In genomic region chr5:122772446-122772845, GRCh38 we compare ENCODE assay signal across 26 cellular contexts. TPM values are rescaled to one million over a fixed set of nuclear protein-coding genes. Genes with fewer than 3 reads are reported as not detected.
DNase-seq lines count a peak whose midpoint lies in the region; ATAC-seq, FAIRE-seq and TF ChIP-seq lines count a peak whose summit lies in the region.
"Had no signal": no experiment of that assay in that cellular context is flagged by ENCODE, and none has a peak within 500 bp of the region (broad histone marks: within the 10 kb centered on the region; RNA-seq: fewer than 3 reads in every experiment).

No MANE protein-coding gene starts in this region.

- no peaks in the 10 kb centered on the region; a peak in 1 of 5 replicates for H3K27me3 ChIP-seq in HepG2 (ENCODE audit: control insufficient read depth in 1 of 2, insufficient read depth in 2 of 2, low read length in 2 of 2)
- no peaks in the 10 kb centered on the region for H3K27me3 ChIP-seq in right lobe of liver
- H3K27me3 ChIP-seq: dorsolateral prefrontal cortex, heart right ventricle had no signal

- H3K36me3 Mint-ChIP-seq in activated CD8-positive, alpha-beta T cell treated with anti-CD3 and anti-CD28 coated beads for 36 hours (ENCODE audit: low read depth) = no peaks in the 10 kb centered on the region
- no peaks in the 10 kb centered on the region for H3K36me3 Mint-ChIP-seq in MCF 10A (ENCODE audit: insufficient read depth, unreplicated experiment)
- H3K36me3 Mint-ChIP-seq: brain; naive thymus-derived CD8-positive, alpha-beta T cell had no signal

- H3K4me1 Mint-ChIP-seq in activated CD8-positive, alpha-beta T cell treated with anti-CD3 and anti-CD28 coated beads for 36 hours (ENCODE audit: low read depth) = peaks cover 10% of the 10 kb centered on the region
- H3K4me1 Mint-ChIP-seq in MCF 10A (ENCODE audit: insufficient read depth, unreplicated experiment) = peaks cover 11% of the 10 kb centered on the region

- peaks cover 20% of the 10 kb centered on the region for H3K79me2 ChIP-seq in HepG2 (ENCODE audit: insufficient read depth, low read length)

- DNase-seq in HepG2 (ENCODE audit: low spot score) (peak; percentile 32), right lobe of liver (no peak), astrocyte of the cerebellum (ENCODE audit: low read depth) (peak; percentile 41), iris pigment epithelial cell (ENCODE audit: low read depth) (peak; percentile 52), erythroblast (lab: John Stamatoyannopoulos, UW) (no peak), MCF 10A (ENCODE audit: unreplicated experiment) (no peak)
- no peak for DNase-seq in activated CD8-positive, alpha-beta T cell treated with anti-CD3 and anti-CD28 coated beads for 36 hours
- DNase-seq: 8988T; activated CD4-positive, alpha-beta memory T cell treated with anti-CD3 and anti-CD28 coated beads, Interleukin-2, amount 10 ng/mL, durations not matched to agents 7 days and 5 days; activated naive CD4-positive, alpha-beta T cell treated with anti-CD3 and anti-CD28 coated beads for 36 hours; activated T-cell treated with anti-CD3 and anti-CD28 coated beads, Interleukin-2, amount 50 U/mL, for 24 hours; dorsolateral prefrontal cortex; GOT3; heart right ventricle; mammary epithelial cell; naive thymus-derived CD8-positive, alpha-beta T cell; NCI-H2029; NCI-H510A treated with DMSO at 0.1 percent for 48 hours; SHP77 had no signal

- peaks cover 10% of the 10 kb centered on the region; the same call in 1 of the 2 replicates for H4K20me1 ChIP-seq in HepG2 (ENCODE audit: insufficient read depth, low read length)

- intact Hi-C loops in HepG2 (cut with micrococcal nuclease; ENCODE audit: unreplicated experiment) (no loop called here), right lobe of liver (cut with DNase I) (loop anchor here in 1 of 2 donors (10.0 kb wide), 1 partner anchor 72 kb away; the partner anchor contains the start of gene SNX24), MCF 10A (cut with micrococcal nuclease) (no loop called here)
- intact Hi-C loops in activated CD8-positive, alpha-beta T cell treated with anti-CD3 and anti-CD28 coated beads for 36 hours (cut with micrococcal nuclease) = loop anchor here (10.0 kb wide), 1 partner anchor 72 kb away; the partner anchor contains the start of gene SNX24

- TF ChIP-seq EP300 in HepG2 (IDR thresholded peaks at IDR 0.05; ENCODE audit: low read depth in 2 of 2, low read length in 2 of 2) (no peak), HepG2 (CRISPR knock-in tag; IDR thresholded peaks at IDR 0.05; ENCODE audit: borderline replicate concordance) (no peak)

- TF ChIP-seq POLR2A in HepG2 (IDR thresholded peaks at IDR 0.05; ENCODE audit: insufficient read depth in 1 of 2, low read depth in 2 of 2, low read length in 2 of 2) (no peak), right lobe of liver (IDR thresholded peaks at IDR 0.05) (no peak), erythroblast (IDR thresholded peaks at IDR 0.05; ENCODE audit: low read length) (no peak)

- no TSS peak for BruUV-seq in HepG2 (replicated peaks; lab: Mats Ljungman, UMichigan)
- no TSS peak for BruUV-seq in MCF 10A (replicated peaks; lab: Mats Ljungman, UMichigan)

- no peak for TF ChIP-seq RAD21 in HepG2 (CRISPR knock-in tag; IDR thresholded peaks at IDR 0.05)

- H2AFZ ChIP-seq in HepG2 (ENCODE audit: low read length) = peak overlapping the region; percentile 43

- POLR2A ChIA-PET in HepG2 (lab: Yijun Ruan, JAX) = no interaction called here
- POLR2A ChIA-PET in activated CD8-positive, alpha-beta T cell treated with anti-CD3 and anti-CD28 coated beads for 36 hours (lab: Charles Lee) = no interaction called here
- POLR2A ChIA-PET in MCF 10A (lab: Yijun Ruan, JAX) = interaction anchor here (0.7 to 1.4 kb wide), 3 partner anchors 14 to 73 kb away, joined by 3 to 7 read pairs (median 3); no protein-coding TSS in a partner anchor

- H3K4me1 ChIP-seq in HepG2 (ENCODE audit: insufficient read depth, low read length) (peaks cover 36% of the 10 kb centered on the region), right lobe of liver (peaks cover 0 to 16% (median 0%) of the 10 kb centered on the region in 4 donors)

- no peak overlapping the region for H3K4me3 ChIP-seq in HepG2 (replicated peaks in 1 of 3; ENCODE audit: insufficient read depth in 1 of 3, low read depth in 2 of 3, low read length in 3 of 3)
- H3K4me3 ChIP-seq in right lobe of liver = no peak overlapping the region
- H3K4me3 ChIP-seq in astrocyte of the cerebellum (ENCODE audit: low read depth, low read length) = no peak overlapping the region
- H3K4me3 ChIP-seq: dorsolateral prefrontal cortex, heart right ventricle, thoracic aorta had no signal

- TF ChIP-seq CTCF in HepG2 (CRISPR knock-in tag; IDR thresholded peaks at IDR 0.05) (no peak), right lobe of liver (IDR thresholded peaks at IDR 0.05) (no peak), astrocyte of the cerebellum (IDR thresholded peaks at IDR 0.05; ENCODE audit: low read depth, low read length, missing control alignments) (no peak), MCF 10A (IDR thresholded peaks at IDR 0.05; ENCODE audit: unreplicated experiment) (no peak)
- no peak for TF ChIP-seq CTCF in activated CD8-positive, alpha-beta T cell treated with anti-CD3 and anti-CD28 coated beads for 36 hours (IDR thresholded peaks at IDR 0.05)

- no peaks in the 10 kb centered on the region for H3K9me3 ChIP-seq in HepG2 (ENCODE audit: low read length)
- no peaks in the 10 kb centered on the region for H3K9me3 ChIP-seq in right lobe of liver
- H3K9me3 ChIP-seq: heart right ventricle, thoracic aorta had no signal

- no peak for FAIRE-seq in HepG2 (lab: Jason Lieb, UNC)

- no peaks in the 10 kb centered on the region for H3K36me3 ChIP-seq in HepG2 (replicated peaks in 1 of 2; ENCODE audit: control insufficient read depth in 1 of 2, insufficient read depth in 2 of 2, low read length in 2 of 2)
- no peaks in the 10 kb centered on the region for H3K36me3 ChIP-seq in right lobe of liver
- H3K36me3 ChIP-seq: heart right ventricle, thoracic aorta had no signal

- CTCF ChIA-PET in HepG2 (lab: Yijun Ruan, JAX; ENCODE audit: low intra/inter-chr PET ratio, low total read pairs) = no interaction called here
- CTCF ChIA-PET in activated CD8-positive, alpha-beta T cell treated with anti-CD3 and anti-CD28 coated beads for 36 hours (lab: Charles Lee) = no interaction called here
- CTCF ChIA-PET in MCF 10A (lab: Yijun Ruan, JAX) = interaction anchor here (0.6 to 2.3 kb wide), 4 partner anchors 21 to 348 kb away, joined by 3 to 15 read pairs (median 3); no protein-coding TSS in a partner anchor

- no peak overlapping the region for H3K27ac ChIP-seq in HepG2 (ENCODE audit: extremely low read length, insufficient read depth, low read length)
- H3K27ac ChIP-seq in right lobe of liver = no peak overlapping the region
- H3K27ac ChIP-seq: dorsolateral prefrontal cortex, heart right ventricle had no signal

- H3K27ac Mint-ChIP-seq in activated CD8-positive, alpha-beta T cell treated with anti-CD3 and anti-CD28 coated beads for 36 hours = no peak overlapping the region
- no peak overlapping the region for H3K27ac Mint-ChIP-seq in MCF 10A (ENCODE audit: low read depth, unreplicated experiment)
- H3K27ac Mint-ChIP-seq: activated CD4-positive, alpha-beta memory T cell treated with anti-CD3 and anti-CD28 coated beads, Interleukin-2, amount 10 ng/mL, durations not matched to agents 7 days and 5 days; activated naive CD4-positive, alpha-beta T cell treated with anti-CD3 and anti-CD28 coated beads for 36 hours; activated T-cell treated with anti-CD3 and anti-CD28 coated beads, Interleukin-2, amount 50 U/mL, for 24 hours; brain; CD14-positive monocyte; progenitor cell of endocrine pancreas had no signal

- H3K9ac ChIP-seq in HepG2 (ENCODE audit: insufficient read depth, low read depth, low read length) = no peak overlapping the region

- H3K9me3 Mint-ChIP-seq in activated CD8-positive, alpha-beta T cell treated with anti-CD3 and anti-CD28 coated beads for 36 hours = no peaks in the 10 kb centered on the region
- no peaks in the 10 kb centered on the region for H3K9me3 Mint-ChIP-seq in MCF 10A (ENCODE audit: unreplicated experiment)
- H3K9me3 Mint-ChIP-seq: activated CD4-positive, alpha-beta memory T cell treated with anti-CD3 and anti-CD28 coated beads, Interleukin-2, amount 10 ng/mL, durations not matched to agents 7 days and 5 days; activated naive CD4-positive, alpha-beta T cell treated with anti-CD3 and anti-CD28 coated beads for 36 hours; activated T-cell treated with anti-CD3 and anti-CD28 coated beads, Interleukin-2, amount 50 U/mL, for 24 hours; IgD-negative memory B cell; naive thymus-derived CD8-positive, alpha-beta T cell had no signal

- no peak overlapping the region for H3K4me3 Mint-ChIP-seq in activated CD8-positive, alpha-beta T cell treated with anti-CD3 and anti-CD28 coated beads for 36 hours
- no peak overlapping the region for H3K4me3 Mint-ChIP-seq in MCF 10A (ENCODE audit: unreplicated experiment)
- H3K4me3 Mint-ChIP-seq: activated CD4-positive, alpha-beta memory T cell treated with anti-CD3 and anti-CD28 coated beads, Interleukin-2, amount 10 ng/mL, durations not matched to agents 7 days and 5 days; activated naive CD4-positive, alpha-beta T cell treated with anti-CD3 and anti-CD28 coated beads for 36 hours; activated T-cell treated with anti-CD3 and anti-CD28 coated beads, Interleukin-2, amount 50 U/mL, for 24 hours; CD14-positive monocyte had no signal

- ATAC-seq in HepG2 = no peak
- ATAC-seq in right lobe of liver = no peak
- ATAC-seq in HG03196 (IDR thresholded peaks at IDR 0.05; ENCODE audit: unreplicated experiment) = no peak
- ATAC-seq in activated CD8-positive, alpha-beta T cell treated with anti-CD3 and anti-CD28 coated beads for 36 hours = no peak
- ATAC-seq: esophagus mucosa; heart right ventricle; naive thymus-derived CD8-positive, alpha-beta T cell had no signal

- 0% methylated on average over 1 of the region's 1 CpG for WGBS in HepG2 (ENCODE audit: low lambda C conversion rate)
- 50% methylated on average over 1 of the region's 1 CpG for WGBS in right lobe of liver (ENCODE audit: insufficient coverage, low coverage, low lambda C conversion rate, missing lambda C conversion rate)

- in situ Hi-C loops in HepG2 (cut with HindIII; ENCODE audit: extremely low pct_ligation_motif_present, low pct_unique_long_range_greater_than_20kb) (no loop called here), astrocyte of the cerebellum (cut with HindIII; ENCODE audit: low sequenced_read_pairs) (no loop called here)

- no peak overlapping the region for H3K4me2 ChIP-seq in HepG2 (ENCODE audit: low read depth, low read length)

- no peaks in the 10 kb centered on the region for H3K27me3 Mint-ChIP-seq in activated CD8-positive, alpha-beta T cell treated with anti-CD3 and anti-CD28 coated beads for 36 hours
- H3K27me3 Mint-ChIP-seq in MCF 10A (ENCODE audit: insufficient read depth, unreplicated experiment) = no peaks in the 10 kb centered on the region
- H3K27me3 Mint-ChIP-seq: progenitor cell of endocrine pancreas had no signal

RNA-seq across cellular contexts. Expression of gene SNX2, which starts 2.4 kb away (rescaled TPM):
- total RNA-seq in HepG2 (2016; rRNA removed; fragmentation: Illumina TruSeq; extraction: Trizol) = 78.8 and 125 TPM in 2 replicates
- 19.3 and 19.5 TPM in 2 replicates for total RNA-seq in HepG2 (2016; cell fraction: cytosol; rRNA removed; fragmentation: Illumina TruSeq; extraction: Trizol; ENCODE audit: low read depth)
- total RNA-seq in HepG2 (2016; cell fraction: insoluble cytoplasmic fraction; rRNA removed; fragmentation: Illumina TruSeq; extraction: Trizol) = 76.7 and 134 TPM in 2 replicates
- total RNA-seq in HepG2 (2016; cell fraction: membrane; rRNA removed; fragmentation: Illumina TruSeq; extraction: Trizol) = 28.4 and 35.7 TPM in 2 replicates
- total RNA-seq in HepG2 (2016; cell fraction: nucleus; rRNA removed; fragmentation: Illumina TruSeq; extraction: Trizol) = 40.7 and 47.7 TPM in 2 replicates
- 22.1 and 26.4 TPM in 2 replicates for polyA plus RNA-seq in HepG2 (2011; rRNA removed)
- polyA plus RNA-seq in HepG2 (2011; cell fraction: cytosol; rRNA removed) = 13.5 and 20.2 TPM in 2 replicates
- polyA plus RNA-seq in HepG2 (2011; cell fraction: nucleus; rRNA removed) = 5.3 and 27.3 TPM in 2 replicates
- polyA plus RNA-seq in HepG2 (2012) = 36.3 and 44.4 TPM in 2 replicates
- polyA plus RNA-seq in HepG2 (2016; cell fraction: cytosol; fragmentation: Illumina TruSeq; extraction: Trizol; ENCODE audit: low read depth) = 8.5 and 9.7 TPM in 2 replicates
- 97.7 and 101 TPM in 2 replicates for polyA plus RNA-seq in HepG2 (2016; cell fraction: insoluble cytoplasmic fraction; fragmentation: Illumina TruSeq; extraction: Trizol; ENCODE audit: low read depth)
- polyA plus RNA-seq in HepG2 (2016; cell fraction: membrane; fragmentation: Illumina TruSeq; extraction: Trizol; ENCODE audit: low read depth) = 13.4 and 15.8 TPM in 2 replicates
- polyA plus RNA-seq in HepG2 (2016; cell fraction: nucleus; fragmentation: Illumina TruSeq; extraction: Trizol; ENCODE audit: insufficient read depth, low read depth) = 33.7 and 39.0 TPM in 2 replicates
- 43.8 and 116 TPM in 2 replicates for polyA minus RNA-seq in HepG2 (2011; rRNA and poly(A)+ RNA removed; ENCODE audit: low replicate concordance)
- polyA minus RNA-seq in HepG2 (2011; cell fraction: cytosol; rRNA and poly(A)+ RNA removed) = 30.6 and 33.3 TPM in 2 replicates
- polyA minus RNA-seq in HepG2 (2011; cell fraction: nucleus; rRNA and poly(A)+ RNA removed) = 64.4 and 79.3 TPM in 2 replicates
- total RNA-seq in right lobe of liver = 10 to 100 TPM; 26.7 to 42.0 (median 34.2) TPM
- total RNA-seq in activated CD8-positive, alpha-beta T cell treated with anti-CD3 and anti-CD28 coated beads for 36 hours = 10 to 100 TPM; 42.0 to 48.3 TPM
- 94.9 and 120 TPM in 2 replicates for total RNA-seq in MCF 10A (2022)

Comparison
In these comparisons a context has a peak if more than half of its experiments do, and no peak if none do; other contexts are left out.
1. DNase-seq: peak in HepG2 (single experiment), astrocyte of the cerebellum (single experiment) and iris pigment epithelial cell (single experiment); none in right lobe of liver (0 of 3), activated CD8-positive, alpha-beta T cell treated with anti-CD3 and anti-CD28 coated beads for 36 hours (single experiment), erythroblast (0 of 2) and MCF 10A (single experiment).